ENCODE assay signal across 9 cellular contexts in genomic region chr2:130864830-130865229, GRCh38. TPM values are rescaled to one million over a fixed set of nuclear protein-coding genes. Genes with fewer than 3 reads are reported as not detected.
DNase-seq lines count a peak whose midpoint lies in the region; ATAC-seq lines count a peak whose summit lies in the region.
"Had no signal": no experiment of that assay in that cellular context is flagged by ENCODE, and none has a peak within 500 bp of the region (broad histone marks: within the 10 kb centered on the region; RNA-seq: fewer than 3 reads in every experiment).

No MANE protein-coding gene starts in this region.

- H3K27ac Mint-ChIP-seq in memory B cell: no peak overlapping the region
- H3K27ac Mint-ChIP-seq: GM23338 had no signal

- H3K36me3 ChIP-seq in H7 (replicated peaks; ENCODE audit: control insufficient read depth, insufficient read depth, low read length): no peaks in the 10 kb centered on the region

- peaks cover 7% of the 10 kb centered on the region for H3K27me3 Mint-ChIP-seq in memory B cell

- H3K4me3 ChIP-seq in H7 (ENCODE audit: insufficient read depth, low read depth, low read length): no peak overlapping the region
- H3K4me3 ChIP-seq: GM23338 had no signal

- H3K27me3 ChIP-seq in H7 (ENCODE audit: control insufficient read depth, insufficient read depth, low read length): no peaks in the 10 kb centered on the region

- H3K4me3 Mint-ChIP-seq in memory B cell: no peak overlapping the region
- H3K4me3 Mint-ChIP-seq: GM23338 had no signal

- no peaks in the 10 kb centered on the region for H3K9me3 Mint-ChIP-seq in memory B cell
- H3K9me3 Mint-ChIP-seq: GM23338 had no signal

- H3K4me1 Mint-ChIP-seq in memory B cell: no peaks in the 10 kb centered on the region

- peak; percentile 56 for ATAC-seq in memory B cell (ENCODE audit: low read depth)
- ATAC-seq in HG02642 (IDR thresholded peaks at IDR 0.05; ENCODE audit: poor library complexity, unreplicated experiment): no peak
- ATAC-seq: GM23338 had no signal

- no peaks in the 10 kb centered on the region for H3K36me3 Mint-ChIP-seq in memory B cell

- peak; percentile 39 for DNase-seq in EL
- DNase-seq in NCI-H2081 (lab: John Stamatoyannopoulos, UW): peak; percentile 26 to 83
- DNase-seq in astrocyte of the hippocampus (ENCODE audit: low read depth, low spot score): peak; percentile 64
- DNase-seq in memory B cell (ENCODE audit: low spot score in 2 of 2): no peak
- no peak for DNase-seq in H7
- DNase-seq in GM19240 (ENCODE audit: insufficient read length, low spot score): no peak
- no peak for DNase-seq in stimulated activated CD4-positive, alpha-beta T cell treated with anti-CD3 and anti-CD28 coated beads, Interleukin-4, amount 100 ng/mL, for 24 hours

RNA-seq across cellular contexts. Expression of gene ARHGEF4, which starts 28.1 kb away (rescaled TPM):
- total RNA-seq in H7 (2014; rRNA removed; shearing (Covaris generic)): 15.3 and 15.6 TPM in 2 replicates

Comparison
In these comparisons a context has a peak if more than half of its experiments do, and no peak if none do; other contexts are left out.
1. DNase-seq: peak in EL (single experiment), NCI-H2081 (2 of 2) and astrocyte of the hippocampus (single experiment); none in memory B cell (0 of 2), H7 (single experiment), GM19240 (single experiment) and stimulated activated CD4-positive, alpha-beta T cell treated with anti-CD3 and anti-CD28 coated beads, Interleukin-4, amount 100 ng/mL, for 24 hours (single experiment).